ENCODE assay signal across 1 cellular context in the genomic region with DNA sequence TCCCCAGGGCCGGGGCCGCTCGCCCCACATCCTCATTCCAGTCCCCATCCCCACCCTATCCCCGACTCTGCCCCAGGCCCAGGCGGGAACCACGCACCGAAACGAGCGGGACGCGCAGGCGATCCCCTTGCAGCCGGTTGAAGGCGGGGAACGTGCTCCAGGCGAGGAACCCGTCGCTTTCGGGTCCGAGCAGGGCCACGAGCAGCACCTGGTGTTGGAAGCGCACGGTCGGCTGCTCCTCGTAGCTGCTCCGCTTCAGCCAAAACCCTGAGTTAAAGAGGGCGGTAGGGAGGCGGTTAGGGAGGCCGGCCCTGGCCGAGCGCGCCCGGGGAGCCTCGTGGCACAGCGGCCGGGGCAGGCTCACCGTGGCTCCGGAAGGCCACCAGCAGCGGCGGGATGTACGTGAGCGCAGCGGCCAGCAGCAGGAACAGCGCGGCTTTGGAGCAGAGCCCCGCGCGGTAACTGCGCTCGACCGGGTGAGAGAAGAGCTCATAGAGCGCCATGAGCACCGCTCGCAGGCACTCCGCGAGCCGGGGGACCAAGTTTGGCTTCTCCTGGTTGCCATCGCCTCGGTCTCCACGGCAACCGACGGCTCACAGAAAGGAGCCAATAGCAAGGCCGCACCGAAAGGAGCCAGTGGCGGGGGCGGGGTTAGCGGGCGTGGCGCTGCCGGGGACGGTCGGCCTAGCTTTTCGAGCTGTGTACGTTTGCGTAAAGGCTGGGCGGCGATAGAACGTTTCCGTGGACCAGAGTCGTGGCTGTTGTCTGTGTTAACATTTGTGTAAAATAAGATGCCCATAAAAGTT.
TF ChIP-seq lines count a peak whose summit lies in the region.

TMEM231 (minus strand) TSS at position 546 of the 806 bp plus-strand sequence; CDS start at position 503, 43 bp downstream.

TF ChIP-seq in H1, 55 proteins besides CTCF, POLR2A, EP300 and RAD21:
- TF ChIP-seq, protein P1, sequence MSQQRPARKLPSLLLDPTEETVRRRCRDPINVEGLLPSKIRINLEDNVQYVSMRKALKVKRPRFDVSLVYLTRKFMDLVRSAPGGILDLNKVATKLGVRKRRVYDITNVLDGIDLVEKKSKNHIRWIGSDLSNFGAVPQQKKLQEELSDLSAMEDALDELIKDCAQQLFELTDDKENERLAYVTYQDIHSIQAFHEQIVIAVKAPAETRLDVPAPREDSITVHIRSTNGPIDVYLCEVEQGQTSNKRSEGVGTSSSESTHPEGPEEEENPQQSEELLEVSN (IDR thresholded peaks at IDR 0.05) = peak; percentile 96
- peak; percentile 22; the same call in 1 of the 2 replicates for TF ChIP-seq YY1 (IDR thresholded peaks at IDR 0.05; ENCODE audit: low read depth, low read length)
- TF ChIP-seq ASH2L (IDR thresholded peaks at IDR 0.05; ENCODE audit: low read length) = peak; percentile 16
- TF ChIP-seq BRCA1 (IDR thresholded peaks at IDR 0.05; ENCODE audit: low read depth, low read length) = no peak
- TF ChIP-seq PHF8 (conservative IDR thresholded peaks at IDR 0.05; ENCODE audit: low read depth, low read length) = peak; percentile 58
- peak; percentile 85 for TF ChIP-seq SAP30 (IDR thresholded peaks at IDR 0.05; ENCODE audit: insufficient read depth, insufficient replicate concordance, low read length)
- TF ChIP-seq BCL11A (IDR thresholded peaks at IDR 0.05; ENCODE audit: low read depth in 2 of 2, low read length in 2 of 2) = no peak
- peak; percentile 95 to 98 for TF ChIP-seq SIN3A (conservative IDR thresholded peaks at IDR 0.05 in 1 of 2, IDR thresholded peaks at IDR 0.05 in 1 of 2; ENCODE audit: low read depth in 1 of 2, low read length in 2 of 2)
- TF ChIP-seq, protein P2, sequence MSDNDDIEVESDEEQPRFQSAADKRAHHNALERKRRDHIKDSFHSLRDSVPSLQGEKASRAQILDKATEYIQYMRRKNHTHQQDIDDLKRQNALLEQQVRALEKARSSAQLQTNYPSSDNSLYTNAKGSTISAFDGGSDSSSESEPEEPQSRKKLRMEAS (IDR thresholded peaks at IDR 0.05) = peak; percentile 65
- TF ChIP-seq SUZ12 (IDR thresholded peaks at IDR 0.05; ENCODE audit: low read length) = no peak
- no peak for TF ChIP-seq BACH1 (IDR thresholded peaks at IDR 0.05; ENCODE audit: low read length)
- no peak for TF ChIP-seq CHD1 (IDR thresholded peaks at IDR 0.05; ENCODE audit: low read depth, low read length)
- TF ChIP-seq POLR2AphosphoS5 (IDR thresholded peaks at IDR 0.05; ENCODE audit: low read depth, low read length) = peak; percentile 38
- TF ChIP-seq TAF1 (IDR thresholded peaks at IDR 0.05; ENCODE audit: low read depth, low read length) = peak; percentile 54; the same call in 1 of the 2 replicates
- peak; percentile 49; the same call in 1 of the 2 replicates for TF ChIP-seq TBP (IDR thresholded peaks at IDR 0.05; ENCODE audit: low read depth, low read length)
- peak; percentile 26 for TF ChIP-seq KDM4A (IDR thresholded peaks at IDR 0.05; ENCODE audit: low read depth, low read length, severe bottlenecking)
- peak in 1 of 2 experiments; percentile 98; a peak in 2 of 4 replicates for TF ChIP-seq HDAC2 (IDR thresholded peaks at IDR 0.05; ENCODE audit: borderline replicate concordance in 1 of 2, low read depth in 2 of 2, low read length in 2 of 2)
- TF ChIP-seq NRF1 (IDR thresholded peaks at IDR 0.05; ENCODE audit: low read depth, low read length) = no peak
- TF ChIP-seq SP2 (IDR thresholded peaks at IDR 0.05; ENCODE audit: low read length) = no peak
- TF ChIP-seq EGR1 (IDR thresholded peaks at IDR 0.05; ENCODE audit: borderline replicate concordance, low read depth, low read length) = peak; percentile 11; the same call in 1 of the 2 replicates
- TF ChIP-seq ATF2 (IDR thresholded peaks at IDR 0.05; ENCODE audit: low read length) = no peak
- peak; percentile 58; the same call in 1 of the 2 replicates for TF ChIP-seq CREB1 (IDR thresholded peaks at IDR 0.05)
- TF ChIP-seq MAFK (IDR thresholded peaks at IDR 0.05; ENCODE audit: low read depth, low read length) = no peak
- peak; percentile 74 for TF ChIP-seq RFX5 (IDR thresholded peaks at IDR 0.05; ENCODE audit: borderline replicate concordance, low read depth, low read length)
TF ChIP-seq in H1: peak in this region for 15.
